Comparison of ENCODE assay signal across 1 cellular context in genomic region chr13:90089051-90089450, GRCh38.
A peak's percentile ranks its signal among the peaks of the same experiment; 100 is the strongest.
TF ChIP-seq lines count a peak whose summit lies in the region.

No MANE protein-coding gene starts in this region.

TF ChIP-seq in K562, 482 proteins besides CTCF, POLR2A, EP300 and RAD21 (continued from another document):
- TF ChIP-seq RERE (CRISPR knock-in tag; IDR thresholded peaks at IDR 0.05; ENCODE audit: borderline replicate concordance) (no peak), C11orf30 (IDR thresholded peaks at IDR 0.05; ENCODE audit: low read depth) (peak; percentile 60; the same call in 1 of the 2 replicates), KDM5B (IDR thresholded peaks at IDR 0.05; ENCODE audit: insufficient replicate concordance, low read depth, low read length) (no peak), MAFF (IDR thresholded peaks at IDR 0.05; ENCODE audit: low read length) (peak; percentile 32; the same call in 1 of the 2 replicates), POLR2H (tag; IDR thresholded peaks at IDR 0.05; ENCODE audit: low read depth) (0 out of 2 replicates have a peak, but pooled peaks have one; percentile 50), ZBTB8A (IDR thresholded peaks at IDR 0.05; ENCODE audit: partially characterized antibody) (no peak), CREB1 (IDR thresholded peaks at IDR 0.05) (no peak), CREB1 (CRISPR knock-in tag; IDR thresholded peaks at IDR 0.05) (no peak), YBX1 (IDR thresholded peaks at IDR 0.05) (no peak), U2AF2 (optimal IDR thresholded peaks at IDR 0.05; ENCODE audit: low read depth, low read length) (no peak), ETS2 (tag; IDR thresholded peaks at IDR 0.05; ENCODE audit: borderline replicate concordance, poor library complexity, severe bottlenecking) (no peak), AFF1 (IDR thresholded peaks at IDR 0.05; ENCODE audit: low read depth in 1 of 2, partially characterized antibody in 2 of 2) (no peak), HDAC1 (IDR thresholded peaks at IDR 0.05) (no peak), ZNF316 (IDR thresholded peaks at IDR 0.05) (peak; percentile 87; the same call in 1 of the 2 replicates), ZNF408 (CRISPR knock-in tag; IDR thresholded peaks at IDR 0.05; ENCODE audit: low read depth) (no peak), DIDO1 (tag; IDR thresholded peaks at IDR 0.05; ENCODE audit: low read depth) (no peak), ZNF175 (CRISPR knock-in tag; IDR thresholded peaks at IDR 0.05; ENCODE audit: low read depth) (no peak), CUX1 (CRISPR knock-in tag; IDR thresholded peaks at IDR 0.05) (no peak), ZNF561 (CRISPR knock-in tag; conservative IDR thresholded peaks at IDR 0.05) (no peak), DNMT1 (IDR thresholded peaks at IDR 0.05) (no peak), PHTF2 (CRISPR knock-in tag; IDR thresholded peaks at IDR 0.05) (no peak), PHF20 (IDR thresholded peaks at IDR 0.05; ENCODE audit: partially characterized antibody) (no peak), CCNT2 (IDR thresholded peaks at IDR 0.05; ENCODE audit: borderline replicate concordance, extremely low read depth, insufficient read length, low read depth, low read length) (no peak), BCLAF1 (IDR thresholded peaks at IDR 0.05; ENCODE audit: borderline replicate concordance in 1 of 2, control insufficient read depth in 1 of 2, low read depth in 2 of 2, low read length in 1 of 2) (no peak), MCM3 (IDR thresholded peaks at IDR 0.05) (no peak), PHF8 (IDR thresholded peaks at IDR 0.05; ENCODE audit: borderline replicate concordance, low read length) (no peak), MAFG (tag; conservative IDR thresholded peaks at IDR 0.05) (peak; percentile 43; the same call in 1 of the 2 replicates), ZFP30 (CRISPR knock-in tag; IDR thresholded peaks at IDR 0.05; ENCODE audit: borderline replicate concordance) (no peak), TCF7 (IDR thresholded peaks at IDR 0.05; ENCODE audit: borderline replicate concordance) (no peak), SMAD3 (CRISPR knock-in tag; conservative IDR thresholded peaks at IDR 0.05) (no peak), SAFB (IDR thresholded peaks at IDR 0.05; ENCODE audit: borderline replicate concordance, low read depth, low read length) (no peak), ZNF143 (CRISPR knock-in tag; IDR thresholded peaks at IDR 0.05) (no peak), FOXJ2 (tag; IDR thresholded peaks at IDR 0.05) (no peak), ZNF695 (CRISPR knock-in tag; IDR thresholded peaks at IDR 0.05) (no peak)
